ENCODE assay signal across 31 cellular contexts in genomic region chr17:45973943-45974859, GRCh38. TPM values are rescaled to one million over a fixed set of nuclear protein-coding genes. Genes with fewer than 3 reads are reported as not detected.
DNase-seq lines count a peak whose midpoint lies in the region; ATAC-seq and TF ChIP-seq lines count a peak whose summit lies in the region.
"Had no signal": no experiment of that assay in that cellular context is flagged by ENCODE, and none has a peak within 500 bp of the region (broad histone marks: within the 10 kb centered on the region; RNA-seq: fewer than 3 reads in every experiment).

No MANE protein-coding gene starts in this region.

- no peak overlapping the region for H3K4me2 ChIP-seq in osteoblast (ENCODE audit: insufficient read depth, low read length)
- no peak overlapping the region for H3K4me2 ChIP-seq in GM23338
- H3K4me2 ChIP-seq: A549, SK-N-SH, smooth muscle cell had no signal

- DNase-seq in NCI-H345 treated with DMSO at 0.1 percent for 48 hours (lab: John Stamatoyannopoulos, UW; ENCODE audit: unreplicated experiment), result peak; percentile 11
- no peak for DNase-seq in NCI-H345 (lab: John Stamatoyannopoulos, UW)
- peak; percentile 35 for DNase-seq in cerebellar cortex (ENCODE audit: low spot score)
- DNase-seq in osteoblast (ENCODE audit: insufficient read length, low spot score, missing footprints), result peak; percentile 58
- no peak for DNase-seq in suprapubic skin (ENCODE audit: low spot score in 2 of 2)
- DNase-seq in GM23338 (ENCODE audit: low spot score), result no peak
- DNase-seq in NCI-H1694 (lab: John Stamatoyannopoulos, UW), result no peak
- DNase-seq in NCI-H2107 (lab: John Stamatoyannopoulos, UW), result no peak
- DNase-seq: activated CD4-positive, alpha-beta T cell treated with anti-CD3 and anti-CD28 coated beads, Interleukin-2, amount 50 U/mL, for 4 hours; activated naive CD4-positive, alpha-beta T cell treated with Interleukin-2 at 50 U/mL for 16 hours; CD8-positive, alpha-beta memory T cell; erythroblast; foreskin fibroblast; NCI-H146; NCI-H526; SK-N-SH; stimulated activated CD4-positive, alpha-beta T cell treated with anti-CD3 and anti-CD28 coated beads, Interleukin-1b, Interleukin-23, amount 100 ng/mL, for 48 hours; T-helper 17 cell had no signal

- H3K27me3 ChIP-seq in osteoblast (ENCODE audit: insufficient read depth, low read length) (peaks cover 7% of the 10 kb centered on the region), suprapubic skin (no peaks in the 10 kb centered on the region), GM23338 (ENCODE audit: insufficient read depth) (0 out of 2 replicates have a peak, but pooled peaks cover 2% of the 10 kb centered on the region)
- H3K27me3 ChIP-seq: heart left ventricle had no signal

- TF ChIP-seq EP300 in suprapubic skin (IDR thresholded peaks at IDR 0.05), result no peak

- no peak overlapping the region for H3K4me3 Mint-ChIP-seq in GM23338
- H3K4me3 Mint-ChIP-seq: CD8-positive, alpha-beta memory T cell; natural killer cell treated with Interleukin-12 subunit alpha and Interleukin-12 subunit beta and Interleukin-15 and Interleukin-18, amount 100 ng/mL, for 72 hours; stimulated activated naive CD8-positive, alpha-beta T cell treated with anti-CD3 and anti-CD28 coated beads, Interleukin-15, Interleukin-2, amounts not matched to agents 100 ng/mL and 50 ng/mL, for 24 hours; T-helper 17 cell had no signal

- ATAC-seq in GM23338, result no peak
- ATAC-seq: HCT116; natural killer cell treated with Interleukin-12 subunit alpha and Interleukin-12 subunit beta and Interleukin-15 and Interleukin-18, amount 100 ng/mL, for 72 hours had no signal

- TF ChIP-seq POLR2A in suprapubic skin (IDR thresholded peaks at IDR 0.05), result no peak

- no peaks in the 10 kb centered on the region for H4K20me1 ChIP-seq in osteoblast (ENCODE audit: insufficient read depth, low read length)
- no peaks in the 10 kb centered on the region for H4K20me1 ChIP-seq in GM23338 (replicated peaks; ENCODE audit: insufficient read depth)

- H3K4me1 ChIP-seq in osteoblast (ENCODE audit: insufficient read depth, low read length) (no peaks in the 10 kb centered on the region), suprapubic skin (peaks cover 24% of the 10 kb centered on the region), GM23338 (ENCODE audit: insufficient read depth) (no peaks in the 10 kb centered on the region)
- H3K4me1 ChIP-seq: A549 had no signal

- no peaks in the 10 kb centered on the region for H3K36me3 Mint-ChIP-seq in GM23338 (ENCODE audit: low read depth)
- H3K36me3 Mint-ChIP-seq: natural killer cell treated with Interleukin-12 subunit alpha and Interleukin-12 subunit beta and Interleukin-15 and Interleukin-18, amount 100 ng/mL, for 72 hours had no signal

- no peaks in the 10 kb centered on the region for H3K4me1 Mint-ChIP-seq in GM23338
- H3K4me1 Mint-ChIP-seq: T-helper 17 cell had no signal

- no peaks in the 10 kb centered on the region for H3K79me2 ChIP-seq in osteoblast (ENCODE audit: insufficient read depth, low read length)
- no peaks in the 10 kb centered on the region for H3K79me2 ChIP-seq in GM23338 (replicated peaks; ENCODE audit: insufficient read depth)

- H3K27ac Mint-ChIP-seq in GM23338, result no peak overlapping the region
- H3K27ac Mint-ChIP-seq: CD8-positive, alpha-beta memory T cell; natural killer cell treated with Interleukin-12 subunit alpha and Interleukin-12 subunit beta and Interleukin-15 and Interleukin-18, amount 100 ng/mL, for 72 hours; stimulated activated naive CD8-positive, alpha-beta T cell treated with anti-CD3 and anti-CD28 coated beads, Interleukin-15, Interleukin-2, amounts not matched to agents 100 ng/mL and 50 ng/mL, for 24 hours; T-helper 17 cell had no signal

- H2AFZ ChIP-seq in osteoblast (ENCODE audit: low read length), result no peak overlapping the region
- H2AFZ ChIP-seq in GM23338, result no peak overlapping the region

- H3K27ac ChIP-seq in osteoblast (ENCODE audit: low read depth, low read length), result no peak overlapping the region
- H3K27ac ChIP-seq in suprapubic skin, result peak overlapping the region; percentile 86
- H3K27ac ChIP-seq in GM23338 (ENCODE audit: low read depth), result no peak overlapping the region
- H3K27ac ChIP-seq: A549, heart left ventricle had no signal

- TF ChIP-seq CTCF in osteoblast (IDR thresholded peaks at IDR 0.05; ENCODE audit: extremely low read depth, low read depth, low read length) (no peak), suprapubic skin (IDR thresholded peaks at IDR 0.05) (no peak), GM23338 (conservative IDR thresholded peaks at IDR 0.05; ENCODE audit: low read depth in 2 of 2) (no peak)

- 0 out of 2 replicates have a peak, but pooled peaks cover 12% of the 10 kb centered on the region for H3K9me2 ChIP-seq in GM23338 (ENCODE audit: insufficient read depth)
- H3K9me2 ChIP-seq: SK-N-SH had no signal

- peaks cover 5% of the 10 kb centered on the region for H3K27me3 Mint-ChIP-seq in GM23338 (ENCODE audit: insufficient read depth, low read depth, poor library complexity)
- H3K27me3 Mint-ChIP-seq: T-helper 17 cell had no signal

- no peaks in the 10 kb centered on the region; the same call in 2 of the 3 replicates for H3K9me3 Mint-ChIP-seq in GM23338

- H3K4me3 ChIP-seq in osteoblast (ENCODE audit: insufficient read depth, low read length), result no peak overlapping the region
- H3K4me3 ChIP-seq in suprapubic skin, result no peak overlapping the region
- no peak overlapping the region for H3K4me3 ChIP-seq in GM23338
- H3K4me3 ChIP-seq: A549, heart left ventricle, mucosa of descending colon, smooth muscle cell had no signal

- H3K36me3 ChIP-seq in osteoblast (ENCODE audit: insufficient read depth, low read length) (no peaks in the 10 kb centered on the region), suprapubic skin (no peaks in the 10 kb centered on the region), GM23338 (ENCODE audit: insufficient read depth) (no peaks in the 10 kb centered on the region)
- H3K36me3 ChIP-seq: heart left ventricle had no signal

- H3F3A ChIP-seq in GM23338 (replicated peaks; ENCODE audit: low read depth), result no peaks in the 10 kb centered on the region

- H3K9me3 ChIP-seq in osteoblast (ENCODE audit: low read depth, low read length) (no peaks in the 10 kb centered on the region), suprapubic skin (no peaks in the 10 kb centered on the region)
- H3K9me3 ChIP-seq: mucosa of descending colon, SK-N-SH had no signal

- 72% methylated on average over 15 of the region's 18 CpGs for WGBS in suprapubic skin

TF ChIP-seq in GM23338, 12 proteins besides CTCF, POLR2A, EP300 and RAD21:
- no peak for TF ChIP-seq EZH2phosphoT487 (IDR thresholded peaks at IDR 0.05; ENCODE audit: unreplicated experiment)
- TF ChIP-seq ZNF114 (CRISPR knock-in tag; IDR thresholded peaks at IDR 0.05), result no peak
- TF ChIP-seq EZH2 (IDR thresholded peaks at IDR 0.05; ENCODE audit: low read depth, unreplicated experiment), result no peak

RNA-seq across cellular contexts. Expression of gene STH, which starts 24.8 kb away (rescaled TPM):
- not detected in 2 replicates for total RNA-seq in osteoblast
- total RNA-seq in suprapubic skin, result not detected
- total RNA-seq in GM23338 (2014; rRNA removed; shearing (Covaris generic)), result not detected in 2 replicates
- 0.55 TPM in 1 of 2 replicates, not detected in the other for polyA plus RNA-seq in GM23338 (2016; fragmentation: Nextera tagmentation; extraction: Ambion mirVana)
- total RNA-seq: CD8-positive, alpha-beta memory T cell; kidney epithelial cell; lung microvascular endothelial cell; mucosa of descending colon; natural killer cell treated with Interleukin-12 subunit alpha and Interleukin-12 subunit beta and Interleukin-15 and Interleukin-18, amount 100 ng/mL, for 72 hours; omental fat pad; renal cortical epithelial cell; Right ventricle myocardium inferior; smooth muscle cell; T-helper 17 cell had no signal
- polyA plus RNA-seq: A549; CD8-positive, alpha-beta memory T cell; SK-N-SH; smooth muscle cell; thymus had no signal

Comparison
In these comparisons a context has a peak if more than half of its experiments do, and no peak if none do; other contexts are left out.
1. DNase-seq: peak in NCI-H345 treated with DMSO at 0.1 percent for 48 hours (single experiment), cerebellar cortex (single experiment) and osteoblast (single experiment); none in NCI-H345 (single experiment), suprapubic skin (0 of 2), GM23338 (single experiment), NCI-H1694 (single experiment) and NCI-H2107 (single experiment).